In the genomic region with DNA sequence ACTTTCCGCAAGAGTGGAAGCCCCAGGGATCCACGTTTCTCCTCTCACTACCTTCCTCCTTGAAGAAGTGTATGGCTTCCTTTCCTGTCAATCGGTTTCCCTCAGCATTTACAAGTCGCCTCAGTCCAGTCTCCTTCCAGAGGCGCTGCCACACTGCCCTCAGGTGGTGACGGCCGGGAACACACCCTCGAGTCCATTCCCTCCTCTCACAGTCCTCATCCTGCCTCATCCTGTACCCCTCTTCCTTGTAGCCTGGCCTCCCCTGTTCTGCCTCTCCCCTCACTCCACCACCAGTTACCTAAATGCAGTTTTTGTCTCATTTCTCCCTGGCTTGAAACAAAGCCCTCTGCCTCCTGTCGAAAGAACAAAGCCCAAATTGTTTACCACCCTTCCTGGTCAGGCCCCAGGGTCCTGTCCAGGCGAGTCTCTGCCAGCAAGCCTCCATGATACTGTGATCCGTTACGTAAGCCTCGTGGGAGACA, we compare ENCODE assay signal across 8 cellular contexts. TPM values are rescaled to one million over a fixed set of nuclear protein-coding genes. Genes with fewer than 3 reads are reported as not detected.
A peak's percentile ranks its signal among the peaks of the same experiment; 100 is the strongest.
DNase-seq lines count a peak whose midpoint lies in the region; ATAC-seq and FAIRE-seq lines count a peak whose summit lies in the region.

No MANE protein-coding gene starts in this region.

- H2BK5ac ChIP-seq in mesendoderm (ENCODE audit: low read length), result no peak overlapping the region

- no peaks in the 10 kb centered on the region for H3K79me1 ChIP-seq in mesendoderm (ENCODE audit: low read length)

- ATAC-seq in HG02970 (IDR thresholded peaks at IDR 0.05; ENCODE audit: low FRiP score, unreplicated experiment), result no peak

- peak; percentile 81 for DNase-seq in HTR-8/SVneo (ENCODE audit: insufficient read length, low spot score)
- peak; percentile 71 for DNase-seq in NK-92 treated with Interleukin-12 subunit alpha and Interleukin-12 subunit beta, amount 100 ng/mL, for 24 hours (lab: John Stamatoyannopoulos, UW)
- peak; percentile 74 to 85 for DNase-seq in activated CD8-positive, alpha-beta memory T cell treated with anti-CD3 and anti-CD28 coated beads for 1 hour (ENCODE audit: extremely low read depth in 1 of 2, low read depth in 1 of 2)
- peak; percentile 87 for DNase-seq in effector CD8-positive, alpha-beta T cell (lab: John Stamatoyannopoulos, UW)
- DNase-seq in mesendoderm, result peak; percentile 89
- peak; percentile 64 to 77 for DNase-seq in stimulated activated CD8-positive, alpha-beta memory T cell treated with anti-CD3 and anti-CD28 coated beads, Interleukin-15, amount 100 ng/mL, for 4 hours (ENCODE audit: low read depth in 2 of 2)

- H3K27ac ChIP-seq in mesendoderm (ENCODE audit: low read depth, low read length), result no peak overlapping the region

- H3K18ac ChIP-seq in mesendoderm (ENCODE audit: low read length), result no peak overlapping the region

- H2BK15ac ChIP-seq in mesendoderm (replicated peaks; ENCODE audit: low read depth), result no peak overlapping the region

- WGBS in mesendoderm (ENCODE audit: extremely low coverage, insufficient coverage, low lambda C conversion rate), result no CpG with 5 or more reads among the region's 13 CpGs

- H3K9ac ChIP-seq in mesendoderm (ENCODE audit: low read length), result no peak overlapping the region

- peak overlapping the region; percentile 62 for H3K56ac ChIP-seq in mesendoderm (ENCODE audit: low read length)

- H3K27me3 ChIP-seq in mesendoderm (ENCODE audit: insufficient read depth, low read length, poor library complexity), result no peaks in the 10 kb centered on the region

- H3K36me3 ChIP-seq in mesendoderm (ENCODE audit: control insufficient read depth, insufficient read depth, low read length), result no peaks in the 10 kb centered on the region

- no peak overlapping the region for H4K5ac ChIP-seq in mesendoderm (ENCODE audit: low read length)

- H3K23ac ChIP-seq in mesendoderm (ENCODE audit: low read length), result no peak overlapping the region

- no peak overlapping the region for H2BK120ac ChIP-seq in mesendoderm (ENCODE audit: low read depth, low read length)

- H3K4ac ChIP-seq in mesendoderm (ENCODE audit: low read depth, low read length), result no peak overlapping the region

- H3K4me2 ChIP-seq in mesendoderm (ENCODE audit: low read length), result no peak overlapping the region

- peak; percentile 92 for FAIRE-seq in G401.6 (lab: Jason Lieb, UNC)
- FAIRE-seq in HTR-8/SVneo (lab: Jason Lieb, UNC), result peak; percentile 82

- H3K4me1 ChIP-seq in mesendoderm (ENCODE audit: control insufficient read depth, low read depth, low read length), result no peaks in the 10 kb centered on the region

- no peak overlapping the region for H2AK5ac ChIP-seq in mesendoderm (ENCODE audit: low read length)

- no peaks in the 10 kb centered on the region for H3K79me2 ChIP-seq in mesendoderm (ENCODE audit: control insufficient read depth, insufficient read depth, low read length)

- no peak overlapping the region for H4K8ac ChIP-seq in mesendoderm (ENCODE audit: low read depth, low read length)

- no peak overlapping the region for H3K4me3 ChIP-seq in mesendoderm (ENCODE audit: low read length)

RNA-seq across cellular contexts. Expression of a gene that starts 23.2 kb away (rescaled TPM):
- polyA plus RNA-seq in mesendoderm (2013, experiment 1 of 2), result 64.1 TPM
- 62.9 TPM for polyA plus RNA-seq in mesendoderm (2013, experiment 2 of 2)

RNA-seq across cellular contexts. Expression of a gene that starts 29.4 kb away (rescaled TPM):
- polyA plus RNA-seq in mesendoderm (2013, experiment 1 of 2), result 1.8 TPM
- 2.2 TPM for polyA plus RNA-seq in mesendoderm (2013, experiment 2 of 2)

RNA-seq across cellular contexts. Expression of a gene that starts 35.2 kb away (rescaled TPM):
- polyA plus RNA-seq in mesendoderm (2013, experiment 1 of 2), result 27.9 TPM
- 28.0 TPM for polyA plus RNA-seq in mesendoderm (2013, experiment 2 of 2)

RNA-seq across cellular contexts. Expression of a gene that starts 43.3 kb away (rescaled TPM):
- 194 TPM for polyA plus RNA-seq in mesendoderm (2013, experiment 1 of 2)
- polyA plus RNA-seq in mesendoderm (2013, experiment 2 of 2), result 195 TPM
